ENCODE assay signal across 8 cellular contexts in the genomic region with DNA sequence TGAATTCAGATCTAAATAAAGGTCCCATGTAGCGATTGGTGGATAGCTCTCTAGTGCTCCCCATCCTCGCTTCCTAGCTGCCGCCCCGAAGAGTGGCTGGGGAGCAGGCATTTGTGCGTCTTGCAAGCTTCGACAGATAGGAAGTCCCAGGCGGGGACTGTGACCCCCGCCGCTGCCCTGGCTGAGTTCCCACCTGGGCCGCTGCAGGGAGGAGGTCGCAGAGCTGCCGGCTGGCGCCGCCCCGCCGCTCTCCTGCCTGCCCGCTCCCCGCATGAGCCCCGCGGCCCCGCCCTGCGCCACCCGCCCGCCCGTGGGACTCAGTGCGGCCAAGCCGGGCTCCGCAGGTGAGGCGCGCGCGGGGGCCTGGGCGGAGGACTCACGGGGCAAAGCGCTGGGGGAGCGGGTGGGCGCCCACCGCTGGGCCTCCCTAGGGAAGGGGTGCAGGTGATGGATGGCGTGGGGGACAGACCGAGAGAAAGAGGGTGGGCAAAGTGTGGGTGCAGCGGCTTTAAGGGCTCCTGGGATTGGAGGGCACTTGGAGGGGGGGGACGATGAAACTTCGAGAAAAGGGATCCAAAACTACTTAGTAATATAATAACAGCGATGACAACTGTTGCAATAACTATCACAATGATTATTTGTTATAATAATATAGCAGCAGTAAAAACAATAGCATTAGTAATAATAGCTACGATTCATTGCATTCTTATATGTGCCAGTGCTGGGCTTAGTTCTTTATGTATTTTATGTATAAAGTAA. TPM values are rescaled to one million over a fixed set of nuclear protein-coding genes. Genes with fewer than 3 reads are reported as not detected.
DNase-seq lines count a peak whose midpoint lies in the region; ATAC-seq and TF ChIP-seq lines count a peak whose summit lies in the region.

A gene (plus strand): TSS at position 80 of the 759 bp plus-strand sequence. CDS start 14,547 bp downstream, outside the sequence.

- intact Hi-C loops in left lung (cut with DNase I): no loop called here

- H3K27me3 Mint-ChIP-seq in activated naive CD8-positive, alpha-beta T cell treated with anti-CD3 and anti-CD28 coated beads for 36 hours: no peaks in the 10 kb centered on the region

- H3K9me3 Mint-ChIP-seq in activated naive CD8-positive, alpha-beta T cell treated with anti-CD3 and anti-CD28 coated beads for 36 hours: no peaks in the 10 kb centered on the region

- no peak within 1 kb of the TSS for H3K27ac Mint-ChIP-seq in activated naive CD8-positive, alpha-beta T cell treated with anti-CD3 and anti-CD28 coated beads for 36 hours

- H3K9me3 ChIP-seq in left lung: no peaks in the 10 kb centered on the region

- no peak within 1 kb of the TSS for H3K27ac ChIP-seq in left lung

- H3K4me3 ChIP-seq in left lung: no peak within 1 kb of the TSS

- ATAC-seq in left lung (peak; percentile 61), GM18873 (IDR thresholded peaks at IDR 0.05; ENCODE audit: low FRiP score, unreplicated experiment) (no peak)

- no peaks in the 10 kb centered on the region for H3K36me3 Mint-ChIP-seq in activated naive CD8-positive, alpha-beta T cell treated with anti-CD3 and anti-CD28 coated beads for 36 hours

- DNase-seq in stimulated activated naive CD4-positive, alpha-beta T cell (lab: John Stamatoyannopoulos, UW): peak; percentile 3 to 32 (median 16)
- no peak for DNase-seq in stimulated activated naive CD4-positive, alpha-beta T cell treated with Interleukin-2 at 50 U/mL for 16 hours (lab: John Stamatoyannopoulos, UW)
- DNase-seq in activated naive CD8-positive, alpha-beta T cell treated with anti-CD3 and anti-CD28 coated beads for 36 hours: peak; percentile 33
- peak in 1 of 2 donors; percentile 83 for DNase-seq in left lung
- no peak for DNase-seq in NCI-H2196 (lab: John Stamatoyannopoulos, UW; ENCODE audit: unreplicated experiment)
- DNase-seq in amniotic stem cell (lab: John Stamatoyannopoulos, UW): no peak
- DNase-seq in central memory CD4-positive, alpha-beta T cell: no peak

- no peaks in the 10 kb centered on the region for H3K36me3 ChIP-seq in left lung

- H3K4me1 Mint-ChIP-seq in activated naive CD8-positive, alpha-beta T cell treated with anti-CD3 and anti-CD28 coated beads for 36 hours: peaks cover 16% of the 10 kb centered on the region

- peaks cover 3 to 6% of the 10 kb centered on the region in 2 donors for H3K4me1 ChIP-seq in left lung

- peaks cover 10 to 45% of the 10 kb centered on the region in 2 donors for H3K27me3 ChIP-seq in left lung

- TF ChIP-seq CTCF in left lung (IDR thresholded peaks at IDR 0.05): no peak

- peak within 1 kb of the TSS; percentile 54 for H3K4me3 Mint-ChIP-seq in activated naive CD8-positive, alpha-beta T cell treated with anti-CD3 and anti-CD28 coated beads for 36 hours

RNA-seq across cellular contexts. Expression of the gene that starts here (rescaled TPM):
- under 1 TPM in 1 of 2 experiments, not detected in 1; 0.06 TPM for total RNA-seq in activated naive CD8-positive, alpha-beta T cell treated with anti-CD3 and anti-CD28 coated beads for 36 hours
- total RNA-seq in left lung: 1 to 10 TPM in 1 of 2 donors, under 1 TPM in 1; 0.97 to 1.1 TPM

Comparison
In these comparisons a context has a peak if more than half of its experiments do, and no peak if none do; other contexts are left out.
1. DNase-seq: peak in stimulated activated naive CD4-positive, alpha-beta T cell (6 of 6); none in stimulated activated naive CD4-positive, alpha-beta T cell treated with Interleukin-2 at 50 U/mL for 16 hours (single experiment), NCI-H2196 (single experiment), amniotic stem cell (single experiment) and central memory CD4-positive, alpha-beta T cell (single experiment).
2. Peak in DNase-seq in activated naive CD8-positive, alpha-beta T cell treated with anti-CD3 and anti-CD28 coated beads for 36 hours; RNA of the gene not detected or under 1 TPM.